In genomic region chr18:680392-680791, GRCh38 we compare ENCODE assay signal across 21 cellular contexts. TPM values are rescaled to one million over a fixed set of nuclear protein-coding genes. Genes with fewer than 3 reads are reported as not detected.
DNase-seq lines count a peak whose midpoint lies in the region; ATAC-seq and TF ChIP-seq lines count a peak whose summit lies in the region.
"Had no signal": no experiment of that assay in that cellular context is flagged by ENCODE, and none has a peak within 500 bp of the region (broad histone marks: within the 10 kb centered on the region; RNA-seq: fewer than 3 reads in every experiment).

No MANE protein-coding gene starts in this region.

- H3K4me1 Mint-ChIP-seq in T-helper 2 cell treated with Interferon-gamma antibody and Interleukin-4, amounts not matched to agents 5 μg/mL and 100 μg/mL, for 36 hours (ENCODE audit: low read depth) = peaks cover 31% of the 10 kb centered on the region
- peaks cover 11 to 28% (median 16%) of the 10 kb centered on the region in 4 donors for H3K4me1 Mint-ChIP-seq in CD4-positive, CD25-positive, alpha-beta regulatory T cell
- H3K4me1 Mint-ChIP-seq in activated CD8-positive, alpha-beta T cell treated with anti-CD3 and anti-CD28 coated beads for 36 hours (ENCODE audit: low read depth) = peaks cover 20% of the 10 kb centered on the region
- H3K4me1 Mint-ChIP-seq in nephron = peaks cover 5% of the 10 kb centered on the region

- TF ChIP-seq POLR2A in gastroesophageal sphincter (IDR thresholded peaks at IDR 0.05) = no peak

- ATAC-seq in CD4-positive, CD25-positive, alpha-beta regulatory T cell (ENCODE audit: low read depth in 2 of 2) = no peak
- ATAC-seq in activated CD8-positive, alpha-beta T cell treated with anti-CD3 and anti-CD28 coated beads for 36 hours = no peak
- ATAC-seq in HG03135 (IDR thresholded peaks at IDR 0.05; ENCODE audit: unreplicated experiment) (no peak), gastroesophageal sphincter (no peak)
- ATAC-seq: GM12878, HepG2 had no signal

- POLR2A ChIA-PET in activated CD8-positive, alpha-beta T cell treated with anti-CD3 and anti-CD28 coated beads for 36 hours (lab: Charles Lee) = interaction anchor here (1.1 to 1.5 kb wide), 2 partner anchors 10 kb away, joined by 6 to 7 read pairs; no protein-coding TSS in a partner anchor

- 86 to 100% methylated on average over 1 to 3 of the region's 4 CpGs for WGBS in gastroesophageal sphincter (ENCODE audit: low coverage in 1 of 2), 2 donors

- no peak for DNase-seq in T-helper 2 cell treated with Interferon-gamma antibody and Interleukin-4, amounts not matched to agents 5 μg/mL and 100 μg/mL, for 36 hours (ENCODE audit: low spot score)
- DNase-seq in T-helper 2 cell (no peak), GM13976 (ENCODE audit: low spot score) (no peak)
- DNase-seq in CD4-positive, CD25-positive, alpha-beta regulatory T cell = no peak
- no peak for DNase-seq in activated CD8-positive, alpha-beta T cell treated with anti-CD3 and anti-CD28 coated beads for 36 hours
- DNase-seq: 8988T, DMS79 treated with DMSO at 0.1 percent for 48 hours, HFFc6, MG63, NCI-H1092, NCI-H146, NCI-H2081 treated with DMSO at 0.1 percent for 48 hours, NCI-H510A treated with DMSO at 0.1 percent for 48 hours, PC-9 had no signal

- intact Hi-C loops in activated CD8-positive, alpha-beta T cell treated with anti-CD3 and anti-CD28 coated beads for 36 hours (cut with micrococcal nuclease) = no loop called here

- peaks cover 38% of the 10 kb centered on the region for H3K36me3 ChIP-seq in CD4-positive, CD25-positive, alpha-beta regulatory T cell (ENCODE audit: control insufficient read depth, insufficient read depth, low read length)
- H3K36me3 ChIP-seq in gastroesophageal sphincter = peaks cover 0 to 96% of the 10 kb centered on the region in 2 donors

- H3K27me3 Mint-ChIP-seq in T-helper 2 cell treated with Interferon-gamma antibody and Interleukin-4, amounts not matched to agents 5 μg/mL and 100 μg/mL, for 36 hours (ENCODE audit: low read depth) = no peaks in the 10 kb centered on the region
- H3K27me3 Mint-ChIP-seq in CD4-positive, CD25-positive, alpha-beta regulatory T cell = no peaks in the 10 kb centered on the region
- no peaks in the 10 kb centered on the region for H3K27me3 Mint-ChIP-seq in activated CD8-positive, alpha-beta T cell treated with anti-CD3 and anti-CD28 coated beads for 36 hours
- no peaks in the 10 kb centered on the region for H3K27me3 Mint-ChIP-seq in nephron (ENCODE audit: low read depth)

- H3K4me3 Mint-ChIP-seq in T-helper 2 cell treated with Interferon-gamma antibody and Interleukin-4, amounts not matched to agents 5 μg/mL and 100 μg/mL, for 36 hours = no peak overlapping the region
- no peak overlapping the region for H3K4me3 Mint-ChIP-seq in CD4-positive, CD25-positive, alpha-beta regulatory T cell
- no peak overlapping the region for H3K4me3 Mint-ChIP-seq in activated CD8-positive, alpha-beta T cell treated with anti-CD3 and anti-CD28 coated beads for 36 hours
- no peak overlapping the region for H3K4me3 Mint-ChIP-seq in nephron
- H3K4me3 Mint-ChIP-seq: HFFc6 had no signal

- no peaks in the 10 kb centered on the region for H3K9me3 Mint-ChIP-seq in T-helper 2 cell treated with Interferon-gamma antibody and Interleukin-4, amounts not matched to agents 5 μg/mL and 100 μg/mL, for 36 hours
- H3K9me3 Mint-ChIP-seq in CD4-positive, CD25-positive, alpha-beta regulatory T cell = no peaks in the 10 kb centered on the region
- no peaks in the 10 kb centered on the region for H3K9me3 Mint-ChIP-seq in activated CD8-positive, alpha-beta T cell treated with anti-CD3 and anti-CD28 coated beads for 36 hours
- no peaks in the 10 kb centered on the region for H3K9me3 Mint-ChIP-seq in nephron
- H3K9me3 Mint-ChIP-seq: HFFc6 had no signal

- no peak overlapping the region for H3K4me3 ChIP-seq in CD4-positive, CD25-positive, alpha-beta regulatory T cell (ENCODE audit: low read depth, low read length)
- H3K4me3 ChIP-seq in gastroesophageal sphincter = no peak overlapping the region
- H3K4me3 ChIP-seq: GM12878, MG63, PC-9, SJSA1 had no signal

- no peak overlapping the region for H3K27ac ChIP-seq in CD4-positive, CD25-positive, alpha-beta regulatory T cell (ENCODE audit: insufficient read depth, low read length, poor library complexity, severe bottlenecking)
- no peak overlapping the region for H3K27ac ChIP-seq in gastroesophageal sphincter
- H3K27ac ChIP-seq: KMS-11, PC-9, SJSA1 had no signal

- CTCF ChIA-PET in activated CD8-positive, alpha-beta T cell treated with anti-CD3 and anti-CD28 coated beads for 36 hours (lab: Charles Lee) = interaction anchor here (1.2 to 1.7 kb wide), 3 partner anchors 10 to 56 kb away, joined by 3 to 5 read pairs (median 4); partner anchors contain the start of gene ENOSF1

- peaks cover 12% of the 10 kb centered on the region for H3K4me1 ChIP-seq in CD4-positive, CD25-positive, alpha-beta regulatory T cell (ENCODE audit: control insufficient read depth, insufficient read depth, low read length, poor library complexity, severe bottlenecking)
- H3K4me1 ChIP-seq in gastroesophageal sphincter = peaks cover 0 to 5% (median 0%) of the 10 kb centered on the region in 3 donors
- H3K4me1 ChIP-seq: SJSA1 had no signal

- in situ Hi-C loops in GM13976 (cut with MboI; ENCODE audit: low sequenced_read_pairs, unreplicated experiment) = no loop called here

- H3K9me3 ChIP-seq in CD4-positive, CD25-positive, alpha-beta regulatory T cell (ENCODE audit: control insufficient read depth in 2 of 2, low read length in 2 of 2) = no peaks in the 10 kb centered on the region
- H3K9me3 ChIP-seq in gastroesophageal sphincter = no peaks in the 10 kb centered on the region
- H3K9me3 ChIP-seq: MG63, SJSA1 had no signal

- H3K36me3 Mint-ChIP-seq in T-helper 2 cell treated with Interferon-gamma antibody and Interleukin-4, amounts not matched to agents 5 μg/mL and 100 μg/mL, for 36 hours (ENCODE audit: low read depth) = peaks cover 63% of the 10 kb centered on the region
- peaks cover 35% of the 10 kb centered on the region for H3K36me3 Mint-ChIP-seq in CD4-positive, CD25-positive, alpha-beta regulatory T cell
- peaks cover 74% of the 10 kb centered on the region for H3K36me3 Mint-ChIP-seq in activated CD8-positive, alpha-beta T cell treated with anti-CD3 and anti-CD28 coated beads for 36 hours (ENCODE audit: low read depth)
- peaks cover 36% of the 10 kb centered on the region for H3K36me3 Mint-ChIP-seq in nephron (ENCODE audit: low read depth)

- no peak for TF ChIP-seq CTCF in activated CD8-positive, alpha-beta T cell treated with anti-CD3 and anti-CD28 coated beads for 36 hours (IDR thresholded peaks at IDR 0.05)
- TF ChIP-seq CTCF in nephron (IDR thresholded peaks at IDR 0.05; ENCODE audit: unreplicated experiment in 3 of 3) (no peak), GM13976 (IDR thresholded peaks at IDR 0.05; ENCODE audit: borderline replicate concordance, control extremely low read depth, extremely low read depth, insufficient read depth, missing control alignments) (no peak), gastroesophageal sphincter (IDR thresholded peaks at IDR 0.05) (no peak)

- no peak for TF ChIP-seq EP300 in gastroesophageal sphincter (IDR thresholded peaks at IDR 0.05)

- peak overlapping the region; percentile 94 for H3K27ac Mint-ChIP-seq in T-helper 2 cell treated with Interferon-gamma antibody and Interleukin-4, amounts not matched to agents 5 μg/mL and 100 μg/mL, for 36 hours
- H3K27ac Mint-ChIP-seq in CD4-positive, CD25-positive, alpha-beta regulatory T cell = peak overlapping the region in 2 of 3 donors; percentile 59 to 78
- H3K27ac Mint-ChIP-seq in activated CD8-positive, alpha-beta T cell treated with anti-CD3 and anti-CD28 coated beads for 36 hours = peak overlapping the region; percentile 76
- H3K27ac Mint-ChIP-seq in nephron = peak overlapping the region in 2 of 3 experiments; percentile 4 to 11
- H3K27ac Mint-ChIP-seq: HFFc6 had no signal

- no peaks in the 10 kb centered on the region for H3K27me3 ChIP-seq in CD4-positive, CD25-positive, alpha-beta regulatory T cell (ENCODE audit: control insufficient read depth, insufficient read depth, low read length)
- H3K27me3 ChIP-seq in gastroesophageal sphincter = no peaks in the 10 kb centered on the region
- H3K27me3 ChIP-seq: MG63, SJSA1 had no signal

RNA-seq across cellular contexts. Expression of gene TYMS, which starts 22.9 kb away (rescaled TPM):
- 7.3 TPM for total RNA-seq in CD4-positive, CD25-positive, alpha-beta regulatory T cell
- polyA plus RNA-seq in CD4-positive, CD25-positive, alpha-beta regulatory T cell = 10 to 100 TPM in 2 of 4 donors, 1 to 10 TPM in 2; 4.9 to 14.4 (median 10.1) TPM
- total RNA-seq in activated CD8-positive, alpha-beta T cell treated with anti-CD3 and anti-CD28 coated beads for 36 hours = 100 to 1,000 TPM; 324 to 329 TPM
- 1 to 10 TPM; 1.1 to 6.1 (median 3.6) TPM for total RNA-seq in gastroesophageal sphincter

RNA-seq across cellular contexts. Expression of gene ENOSF1, which starts 32.0 kb away (rescaled TPM):
- total RNA-seq in CD4-positive, CD25-positive, alpha-beta regulatory T cell = 58.4 TPM
- 10 to 100 TPM in 1 of 4 donors, 1 to 10 TPM in 3; 6.1 to 12.0 (median 9.6) TPM for polyA plus RNA-seq in CD4-positive, CD25-positive, alpha-beta regulatory T cell
- total RNA-seq in activated CD8-positive, alpha-beta T cell treated with anti-CD3 and anti-CD28 coated beads for 36 hours = 100 to 1,000 TPM; 113 to 114 TPM
- total RNA-seq in gastroesophageal sphincter = 10 to 100 TPM; 16.2 to 80.2 (median 37.1) TPM

Comparison
In these comparisons a context has a peak if more than half of its experiments do, and no peak if none do; other contexts are left out.
1. H3K27ac Mint-ChIP-seq: peak in every context shown above with its lines; median percentile 94 in T-helper 2 cell treated with Interferon-gamma antibody and Interleukin-4, amounts not matched to agents 5 μg/mL and 100 μg/mL, for 36 hours; 76 in activated CD8-positive, alpha-beta T cell treated with anti-CD3 and anti-CD28 coated beads for 36 hours; 68 in CD4-positive, CD25-positive, alpha-beta regulatory T cell; 8 in nephron.
2. RNA of gene TYMS, which starts 22.9 kb away (total RNA-seq): 324 to 329 TPM in activated CD8-positive, alpha-beta T cell treated with anti-CD3 and anti-CD28 coated beads for 36 hours; 7.3 TPM in CD4-positive, CD25-positive, alpha-beta regulatory T cell (single experiment) and 1.1 to 6.1 TPM in gastroesophageal sphincter; every median in the first group is over 10 times any median in the second.